Comparison of ENCODE assay signal across 19 cellular contexts in genomic region chr12:116174904-116175303, GRCh38.
DNase-seq lines count a peak whose midpoint lies in the region; ATAC-seq and TF ChIP-seq lines count a peak whose summit lies in the region.
"Had no signal": no experiment of that assay in that cellular context is flagged by ENCODE, and none has a peak within 500 bp of the region (broad histone marks: within the 10 kb centered on the region; RNA-seq: fewer than 3 reads in every experiment).

No MANE protein-coding gene starts in this region.

- no peak overlapping the region for H3K4me3 ChIP-seq in CD4-positive, CD25-positive, alpha-beta regulatory T cell (ENCODE audit: low read depth, low read length)
- no peak overlapping the region for H3K4me3 ChIP-seq in smooth muscle cell
- H3K4me3 ChIP-seq: A549, HAP-1 had no signal

- H4K20me1 ChIP-seq in smooth muscle cell (ENCODE audit: low read depth), result peaks cover 100% of the 10 kb centered on the region

- peaks cover 55 to 78% (median 62%) of the 10 kb centered on the region in 4 donors for H3K4me1 Mint-ChIP-seq in CD4-positive, CD25-positive, alpha-beta regulatory T cell
- H3K4me1 Mint-ChIP-seq in CD4-positive, alpha-beta T cell (ENCODE audit: low read depth), result peaks cover 91% of the 10 kb centered on the region
- peaks cover 49% of the 10 kb centered on the region for H3K4me1 Mint-ChIP-seq in activated T-helper 1 cell treated with anti-CD3 and anti-CD28 coated beads, Interleukin-12 subunit alpha, Interleukin-12 subunit beta, Interleukin-2, Interleukin-4 antibody, amounts not matched to agents 30 ng/mL and 10 ng/mL and 1 ng/mL, durations not matched to agents 14 hours and 24 hours and 36 hours (ENCODE audit: low read depth)
- peaks cover 40% of the 10 kb centered on the region for H3K4me1 Mint-ChIP-seq in memory B cell

- DNase-seq in CD4-positive, CD25-positive, alpha-beta regulatory T cell, result no peak
- no peak for DNase-seq in CD4-positive, alpha-beta T cell
- no peak for DNase-seq in activated T-helper 1 cell treated with anti-CD3 and anti-CD28 coated beads, Interleukin-12 subunit alpha, Interleukin-12 subunit beta, Interleukin-2, Interleukin-4 antibody, amounts not matched to agents 30 ng/mL and 10 ng/mL and 1 ng/mL, durations not matched to agents 14 hours and 24 hours and 36 hours (ENCODE audit: low spot score)
- DNase-seq in memory B cell (ENCODE audit: low spot score in 2 of 2), result no peak
- no peak for DNase-seq in NCI-H524 treated with DMSO at 0.1 percent for 48 hours (lab: John Stamatoyannopoulos, UW)
- no peak for DNase-seq in left cardiac atrium
- no peak for DNase-seq in smooth muscle cell (lab: John Stamatoyannopoulos, UW; ENCODE audit: unreplicated experiment)
- DNase-seq: BE2C; Caco-2; CD8-positive, alpha-beta memory T cell; DND-41; GDM1; GOT3; HFFc6 had no signal

- POLR2A ChIA-PET in CD4-positive, alpha-beta T cell (lab: Charles Lee), result no interaction called here

- WGBS in smooth muscle cell (ENCODE audit: low lambda C conversion rate), result 96% methylated on average over 4 of the region's 4 CpGs

- H3K9me3 Mint-ChIP-seq in CD4-positive, CD25-positive, alpha-beta regulatory T cell, result no peaks in the 10 kb centered on the region
- H3K9me3 Mint-ChIP-seq in CD4-positive, alpha-beta T cell, result no peaks in the 10 kb centered on the region
- no peaks in the 10 kb centered on the region for H3K9me3 Mint-ChIP-seq in activated T-helper 1 cell treated with anti-CD3 and anti-CD28 coated beads, Interleukin-12 subunit alpha, Interleukin-12 subunit beta, Interleukin-2, Interleukin-4 antibody, amounts not matched to agents 30 ng/mL and 10 ng/mL and 1 ng/mL, durations not matched to agents 14 hours and 24 hours and 36 hours
- H3K9me3 Mint-ChIP-seq in memory B cell, result no peaks in the 10 kb centered on the region
- H3K9me3 Mint-ChIP-seq: CD8-positive, alpha-beta memory T cell; HFFc6 had no signal

- H3K79me2 ChIP-seq in smooth muscle cell (ENCODE audit: low read depth), result peaks cover 96% of the 10 kb centered on the region

- H3K9ac ChIP-seq in smooth muscle cell (ENCODE audit: low read depth), result no peak overlapping the region

- no peak overlapping the region for H3K27ac ChIP-seq in CD4-positive, CD25-positive, alpha-beta regulatory T cell (ENCODE audit: insufficient read depth, low read length, poor library complexity, severe bottlenecking)
- no peak overlapping the region for H3K27ac ChIP-seq in CD4-positive, alpha-beta T cell (ENCODE audit: low read depth, low read length)
- no peak overlapping the region for H3K27ac ChIP-seq in smooth muscle cell (ENCODE audit: low read depth)
- H3K27ac ChIP-seq: A549, C4-2B had no signal

- ATAC-seq in CD4-positive, CD25-positive, alpha-beta regulatory T cell (ENCODE audit: low read depth in 2 of 2), result no peak
- no peak for ATAC-seq in CD4-positive, alpha-beta T cell (ENCODE audit: poor library complexity)
- ATAC-seq in memory B cell (ENCODE audit: low read depth) (no peak), left cardiac atrium (no peak), GM18907 (IDR thresholded peaks at IDR 0.05; ENCODE audit: unreplicated experiment) (no peak)
- ATAC-seq: A549, HepG2 had no signal

- H3K4me2 ChIP-seq in smooth muscle cell, result no peak overlapping the region
- H3K4me2 ChIP-seq: A549 had no signal

- H2AFZ ChIP-seq in smooth muscle cell (ENCODE audit: low read depth), result no peak overlapping the region

- CTCF ChIA-PET in CD4-positive, alpha-beta T cell (lab: Charles Lee), result interaction anchor here (1.0 kb wide), 1 partner anchor 16 kb away, joined by 3 read pairs; no protein-coding TSS in a partner anchor

- no peaks in the 10 kb centered on the region for H3K9me3 ChIP-seq in CD4-positive, CD25-positive, alpha-beta regulatory T cell (ENCODE audit: control insufficient read depth in 2 of 2, low read length in 2 of 2)
- H3K9me3 ChIP-seq in CD4-positive, alpha-beta T cell (ENCODE audit: control insufficient read depth, low read length), result no peaks in the 10 kb centered on the region
- H3K9me3 ChIP-seq in smooth muscle cell (replicated peaks; ENCODE audit: low read depth), result no peaks in the 10 kb centered on the region
- H3K9me3 ChIP-seq: A549, BE2C, Caco-2, HAP-1 had no signal

- H3K4me3 Mint-ChIP-seq in CD4-positive, CD25-positive, alpha-beta regulatory T cell, result no peak overlapping the region
- no peak overlapping the region for H3K4me3 Mint-ChIP-seq in CD4-positive, alpha-beta T cell
- no peak overlapping the region for H3K4me3 Mint-ChIP-seq in activated T-helper 1 cell treated with anti-CD3 and anti-CD28 coated beads, Interleukin-12 subunit alpha, Interleukin-12 subunit beta, Interleukin-2, Interleukin-4 antibody, amounts not matched to agents 30 ng/mL and 10 ng/mL and 1 ng/mL, durations not matched to agents 14 hours and 24 hours and 36 hours
- no peak overlapping the region for H3K4me3 Mint-ChIP-seq in memory B cell
- H3K4me3 Mint-ChIP-seq: HFFc6 had no signal

- H3K27me3 ChIP-seq in CD4-positive, CD25-positive, alpha-beta regulatory T cell (ENCODE audit: control insufficient read depth, insufficient read depth, low read length), result no peaks in the 10 kb centered on the region
- H3K27me3 ChIP-seq in CD4-positive, alpha-beta T cell (ENCODE audit: control insufficient read depth, insufficient read depth, low read length), result no peaks in the 10 kb centered on the region
- no peaks in the 10 kb centered on the region for H3K27me3 ChIP-seq in smooth muscle cell (ENCODE audit: low read depth)
- H3K27me3 ChIP-seq: BE2C had no signal

- no peaks in the 10 kb centered on the region for H3K36me3 ChIP-seq in CD4-positive, CD25-positive, alpha-beta regulatory T cell (ENCODE audit: control insufficient read depth, insufficient read depth, low read length)
- H3K36me3 ChIP-seq in smooth muscle cell (ENCODE audit: low read depth), result no peaks in the 10 kb centered on the region
- H3K36me3 ChIP-seq: BE2C, HAP-1 had no signal

- no peak for TF ChIP-seq CTCF in CD4-positive, alpha-beta T cell (IDR thresholded peaks at IDR 0.05)
- TF ChIP-seq CTCF in smooth muscle cell (IDR thresholded peaks at IDR 0.05; ENCODE audit: borderline replicate concordance, insufficient read depth, poor library complexity, severe bottlenecking), result no peak

- H3K27me3 Mint-ChIP-seq in CD4-positive, CD25-positive, alpha-beta regulatory T cell, result no peaks in the 10 kb centered on the region
- H3K27me3 Mint-ChIP-seq in CD4-positive, alpha-beta T cell, result no peaks in the 10 kb centered on the region
- no peaks in the 10 kb centered on the region for H3K27me3 Mint-ChIP-seq in activated T-helper 1 cell treated with anti-CD3 and anti-CD28 coated beads, Interleukin-12 subunit alpha, Interleukin-12 subunit beta, Interleukin-2, Interleukin-4 antibody, amounts not matched to agents 30 ng/mL and 10 ng/mL and 1 ng/mL, durations not matched to agents 14 hours and 24 hours and 36 hours (ENCODE audit: insufficient read depth)
- H3K27me3 Mint-ChIP-seq in memory B cell, result no peaks in the 10 kb centered on the region
- H3K27me3 Mint-ChIP-seq: CD8-positive, alpha-beta memory T cell had no signal

- H3K4me1 ChIP-seq in CD4-positive, CD25-positive, alpha-beta regulatory T cell (ENCODE audit: control insufficient read depth, insufficient read depth, low read length, poor library complexity, severe bottlenecking), result peaks cover 19% of the 10 kb centered on the region
- H3K4me1 ChIP-seq in smooth muscle cell (ENCODE audit: low read depth), result peaks cover 15% of the 10 kb centered on the region
- H3K4me1 ChIP-seq: Caco-2 had no signal

- intact Hi-C loops in CD4-positive, alpha-beta T cell (cut with DNase I, micrococcal nuclease), result no loop called here
- intact Hi-C loops in activated T-helper 1 cell treated with anti-CD3 and anti-CD28 coated beads, Interleukin-12 subunit alpha, Interleukin-12 subunit beta, Interleukin-2, Interleukin-4 antibody, amounts not matched to agents 30 ng/mL and 10 ng/mL and 1 ng/mL, durations not matched to agents 14 hours and 24 hours and 36 hours (cut with micrococcal nuclease), result loop anchor here (1.0 to 5.0 kb wide), 2 partner anchors 8 to 1012 kb away; no protein-coding TSS in a partner anchor
- intact Hi-C loops in left cardiac atrium (cut with DNase I), result no loop called here

- H3F3A ChIP-seq in smooth muscle cell (ENCODE audit: low read depth), result no peaks in the 10 kb centered on the region

- H3K36me3 Mint-ChIP-seq in CD4-positive, CD25-positive, alpha-beta regulatory T cell, result peaks cover 4% of the 10 kb centered on the region
- no peaks in the 10 kb centered on the region for H3K36me3 Mint-ChIP-seq in CD4-positive, alpha-beta T cell (ENCODE audit: low read depth)
- H3K36me3 Mint-ChIP-seq in activated T-helper 1 cell treated with anti-CD3 and anti-CD28 coated beads, Interleukin-12 subunit alpha, Interleukin-12 subunit beta, Interleukin-2, Interleukin-4 antibody, amounts not matched to agents 30 ng/mL and 10 ng/mL and 1 ng/mL, durations not matched to agents 14 hours and 24 hours and 36 hours (ENCODE audit: low read depth), result peaks cover 8% of the 10 kb centered on the region
- H3K36me3 Mint-ChIP-seq in memory B cell, result no peaks in the 10 kb centered on the region
- H3K36me3 Mint-ChIP-seq: CD8-positive, alpha-beta memory T cell had no signal

- peak overlapping the region in 2 of 3 donors; percentile 1 to 11 for H3K27ac Mint-ChIP-seq in CD4-positive, CD25-positive, alpha-beta regulatory T cell
- H3K27ac Mint-ChIP-seq in CD4-positive, alpha-beta T cell, result peak overlapping the region; percentile 18
- peak overlapping the region; percentile 14 for H3K27ac Mint-ChIP-seq in activated T-helper 1 cell treated with anti-CD3 and anti-CD28 coated beads, Interleukin-12 subunit alpha, Interleukin-12 subunit beta, Interleukin-2, Interleukin-4 antibody, amounts not matched to agents 30 ng/mL and 10 ng/mL and 1 ng/mL, durations not matched to agents 14 hours and 24 hours and 36 hours
- H3K27ac Mint-ChIP-seq in memory B cell, result peak overlapping the region; percentile 45
- H3K27ac Mint-ChIP-seq: HFFc6 had no signal
